Comparison of ENCODE assay signal across 6 cellular contexts in the genomic region with DNA sequence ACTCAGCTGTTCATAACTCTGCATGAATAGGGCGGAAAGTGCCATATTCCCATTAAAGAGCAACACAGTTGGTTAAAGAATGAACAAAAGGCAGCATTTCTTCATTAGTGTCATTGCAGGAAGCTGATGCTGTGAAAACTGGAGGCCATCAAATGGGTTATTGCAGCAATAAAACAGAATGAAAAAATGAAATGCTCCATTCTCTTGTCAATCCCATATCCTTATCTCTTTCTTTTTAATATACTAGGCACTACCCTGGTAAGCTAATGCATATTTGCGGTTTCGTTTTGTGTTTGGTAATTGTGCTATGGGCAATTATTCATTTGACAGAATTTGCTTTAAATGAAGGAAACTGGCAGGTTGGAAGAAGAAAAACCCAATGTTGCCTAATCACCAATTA.
"Had no signal": no experiment of that assay in that cellular context is flagged by ENCODE, and none has a peak within 500 bp of the region (broad histone marks: within the 10 kb centered on the region; RNA-seq: fewer than 3 reads in every experiment).

No MANE protein-coding gene starts in this region.

- DNase-seq: H9, HCEC 1CT, IMR-90, KG1 had no signal

- ATAC-seq: GM23338, K562 had no signal
